Comparison of ENCODE assay signal across 1 cellular context in the genomic region with DNA sequence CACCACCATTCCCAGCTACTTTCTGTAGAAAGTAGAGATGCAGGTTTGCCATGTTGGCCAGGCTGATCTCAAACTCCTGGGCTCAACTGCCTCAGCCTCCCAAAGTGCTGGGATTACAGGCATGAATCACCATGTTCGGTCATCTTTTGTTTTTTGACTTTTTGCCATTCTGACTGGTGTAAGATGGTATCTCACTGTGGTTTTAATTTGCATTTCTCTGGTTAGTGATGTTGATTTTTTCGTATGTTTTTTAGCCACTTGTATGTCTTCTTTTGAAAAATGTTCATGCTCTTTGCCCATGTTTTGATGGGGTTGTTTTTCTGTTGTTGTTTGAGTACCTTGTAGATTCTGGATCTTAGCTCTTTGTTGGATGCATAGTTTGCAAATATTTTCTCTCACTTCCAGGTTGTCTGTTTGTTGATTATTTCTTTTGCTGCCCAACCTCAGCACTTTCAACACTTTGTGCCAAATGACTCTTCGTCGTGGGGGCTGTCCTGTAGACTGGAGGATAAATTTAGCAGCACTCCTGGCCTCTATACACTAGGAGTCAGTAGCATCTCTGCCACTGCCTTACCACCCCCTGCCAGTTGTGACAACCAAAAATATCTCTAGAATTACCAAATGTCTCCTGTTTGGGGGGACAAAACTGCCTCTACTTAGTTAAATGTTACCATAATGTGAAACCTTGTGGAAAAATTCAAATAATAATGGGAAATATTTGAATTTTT.
TF ChIP-seq lines count a peak whose summit lies in the region.

No MANE protein-coding gene starts in this region.

TF ChIP-seq in K562, 482 proteins besides CTCF, POLR2A, EP300 and RAD21 (continued from another document):
- TF ChIP-seq MCM7 (IDR thresholded peaks at IDR 0.05) = 0 out of 4 replicates have a peak, but pooled peaks of 1 of the 2 experiments have one; percentile 5
- TF ChIP-seq, protein P1, sequence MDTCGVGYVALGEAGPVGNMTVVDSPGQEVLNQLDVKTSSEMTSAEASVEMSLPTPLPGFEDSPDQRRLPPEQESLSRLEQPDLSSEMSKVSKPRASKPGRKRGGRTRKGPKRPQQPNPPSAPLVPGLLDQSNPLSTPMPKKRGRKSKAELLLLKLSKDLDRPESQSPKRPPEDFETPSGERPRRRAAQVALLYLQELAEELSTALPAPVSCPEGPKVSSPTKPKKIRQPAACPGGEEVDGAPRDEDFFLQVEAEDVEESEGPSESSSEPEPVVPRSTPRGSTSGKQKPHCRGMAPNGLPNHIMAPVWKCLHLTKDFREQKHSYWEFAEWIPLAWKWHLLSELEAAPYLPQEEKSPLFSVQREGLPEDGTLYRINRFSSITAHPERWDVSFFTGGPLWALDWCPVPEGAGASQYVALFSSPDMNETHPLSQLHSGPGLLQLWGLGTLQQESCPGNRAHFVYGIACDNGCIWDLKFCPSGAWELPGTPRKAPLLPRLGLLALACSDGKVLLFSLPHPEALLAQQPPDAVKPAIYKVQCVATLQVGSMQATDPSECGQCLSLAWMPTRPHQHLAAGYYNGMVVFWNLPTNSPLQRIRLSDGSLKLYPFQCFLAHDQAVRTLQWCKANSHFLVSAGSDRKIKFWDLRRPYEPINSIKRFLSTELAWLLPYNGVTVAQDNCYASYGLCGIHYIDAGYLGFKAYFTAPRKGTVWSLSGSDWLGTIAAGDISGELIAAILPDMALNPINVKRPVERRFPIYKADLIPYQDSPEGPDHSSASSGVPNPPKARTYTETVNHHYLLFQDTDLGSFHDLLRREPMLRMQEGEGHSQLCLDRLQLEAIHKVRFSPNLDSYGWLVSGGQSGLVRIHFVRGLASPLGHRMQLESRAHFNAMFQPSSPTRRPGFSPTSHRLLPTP (IDR thresholded peaks at IDR 0.05; ENCODE audit: borderline replicate concordance, extremely low read depth, insufficient read length) = no peak
- no peak for TF ChIP-seq HEY1 (CRISPR knock-in tag; IDR thresholded peaks at IDR 0.05; ENCODE audit: borderline replicate concordance)
- TF ChIP-seq POLR2AphosphoS2 (IDR thresholded peaks at IDR 0.05; ENCODE audit: low read length) = no peak
- TF ChIP-seq JUND (IDR thresholded peaks at IDR 0.05; ENCODE audit: borderline replicate concordance, low read depth, low read length) = 0 out of 2 replicates have a peak, but pooled peaks have one; percentile 48
- TF ChIP-seq JUND (tag; IDR thresholded peaks at IDR 0.05; ENCODE audit: borderline replicate concordance, low read depth, low read length) = peak; percentile 52; the same call in 1 of the 3 replicates
- no peak for TF ChIP-seq FOXJ3 (CRISPR knock-in tag; IDR thresholded peaks at IDR 0.05)
- no peak for TF ChIP-seq ZFP1 (CRISPR knock-in tag; IDR thresholded peaks at IDR 0.05)
- TF ChIP-seq SMARCA5 (IDR thresholded peaks at IDR 0.05) = peak; percentile 65; the same call in 1 of the 2 replicates
- no peak for TF ChIP-seq SAP30 (IDR thresholded peaks at IDR 0.05; ENCODE audit: borderline replicate concordance, insufficient read depth, low read depth, low read length, poor library complexity, severe bottlenecking)
- 0 out of 2 replicates have a peak, but pooled peaks have one; percentile 11 for TF ChIP-seq CTBP1 (IDR thresholded peaks at IDR 0.05; ENCODE audit: borderline replicate concordance)
- TF ChIP-seq ADNP (tag; IDR thresholded peaks at IDR 0.05) = no peak
- TF ChIP-seq MEF2D (tag; conservative IDR thresholded peaks at IDR 0.05; ENCODE audit: low read depth) = no peak
- no peak for TF ChIP-seq HMG20B (CRISPR knock-in tag; IDR thresholded peaks at IDR 0.05)
- TF ChIP-seq STAT5A (IDR thresholded peaks at IDR 0.05; ENCODE audit: borderline replicate concordance, low read length) = no peak
- no peak for TF ChIP-seq MYNN (IDR thresholded peaks at IDR 0.05)
- no peak for TF ChIP-seq MYNN (CRISPR knock-in tag; IDR thresholded peaks at IDR 0.05)
- no peak for TF ChIP-seq ZNF445 (CRISPR knock-in tag; IDR thresholded peaks at IDR 0.05; ENCODE audit: low read depth)
- no peak for TF ChIP-seq RBM34 (IDR thresholded peaks at IDR 0.05; ENCODE audit: borderline replicate concordance, insufficient read depth, low read length)
- TF ChIP-seq SMARCC2 (IDR thresholded peaks at IDR 0.05; ENCODE audit: low read depth) = 0 out of 2 replicates have a peak, but pooled peaks have one; percentile 28
- TF ChIP-seq, protein P2, sequence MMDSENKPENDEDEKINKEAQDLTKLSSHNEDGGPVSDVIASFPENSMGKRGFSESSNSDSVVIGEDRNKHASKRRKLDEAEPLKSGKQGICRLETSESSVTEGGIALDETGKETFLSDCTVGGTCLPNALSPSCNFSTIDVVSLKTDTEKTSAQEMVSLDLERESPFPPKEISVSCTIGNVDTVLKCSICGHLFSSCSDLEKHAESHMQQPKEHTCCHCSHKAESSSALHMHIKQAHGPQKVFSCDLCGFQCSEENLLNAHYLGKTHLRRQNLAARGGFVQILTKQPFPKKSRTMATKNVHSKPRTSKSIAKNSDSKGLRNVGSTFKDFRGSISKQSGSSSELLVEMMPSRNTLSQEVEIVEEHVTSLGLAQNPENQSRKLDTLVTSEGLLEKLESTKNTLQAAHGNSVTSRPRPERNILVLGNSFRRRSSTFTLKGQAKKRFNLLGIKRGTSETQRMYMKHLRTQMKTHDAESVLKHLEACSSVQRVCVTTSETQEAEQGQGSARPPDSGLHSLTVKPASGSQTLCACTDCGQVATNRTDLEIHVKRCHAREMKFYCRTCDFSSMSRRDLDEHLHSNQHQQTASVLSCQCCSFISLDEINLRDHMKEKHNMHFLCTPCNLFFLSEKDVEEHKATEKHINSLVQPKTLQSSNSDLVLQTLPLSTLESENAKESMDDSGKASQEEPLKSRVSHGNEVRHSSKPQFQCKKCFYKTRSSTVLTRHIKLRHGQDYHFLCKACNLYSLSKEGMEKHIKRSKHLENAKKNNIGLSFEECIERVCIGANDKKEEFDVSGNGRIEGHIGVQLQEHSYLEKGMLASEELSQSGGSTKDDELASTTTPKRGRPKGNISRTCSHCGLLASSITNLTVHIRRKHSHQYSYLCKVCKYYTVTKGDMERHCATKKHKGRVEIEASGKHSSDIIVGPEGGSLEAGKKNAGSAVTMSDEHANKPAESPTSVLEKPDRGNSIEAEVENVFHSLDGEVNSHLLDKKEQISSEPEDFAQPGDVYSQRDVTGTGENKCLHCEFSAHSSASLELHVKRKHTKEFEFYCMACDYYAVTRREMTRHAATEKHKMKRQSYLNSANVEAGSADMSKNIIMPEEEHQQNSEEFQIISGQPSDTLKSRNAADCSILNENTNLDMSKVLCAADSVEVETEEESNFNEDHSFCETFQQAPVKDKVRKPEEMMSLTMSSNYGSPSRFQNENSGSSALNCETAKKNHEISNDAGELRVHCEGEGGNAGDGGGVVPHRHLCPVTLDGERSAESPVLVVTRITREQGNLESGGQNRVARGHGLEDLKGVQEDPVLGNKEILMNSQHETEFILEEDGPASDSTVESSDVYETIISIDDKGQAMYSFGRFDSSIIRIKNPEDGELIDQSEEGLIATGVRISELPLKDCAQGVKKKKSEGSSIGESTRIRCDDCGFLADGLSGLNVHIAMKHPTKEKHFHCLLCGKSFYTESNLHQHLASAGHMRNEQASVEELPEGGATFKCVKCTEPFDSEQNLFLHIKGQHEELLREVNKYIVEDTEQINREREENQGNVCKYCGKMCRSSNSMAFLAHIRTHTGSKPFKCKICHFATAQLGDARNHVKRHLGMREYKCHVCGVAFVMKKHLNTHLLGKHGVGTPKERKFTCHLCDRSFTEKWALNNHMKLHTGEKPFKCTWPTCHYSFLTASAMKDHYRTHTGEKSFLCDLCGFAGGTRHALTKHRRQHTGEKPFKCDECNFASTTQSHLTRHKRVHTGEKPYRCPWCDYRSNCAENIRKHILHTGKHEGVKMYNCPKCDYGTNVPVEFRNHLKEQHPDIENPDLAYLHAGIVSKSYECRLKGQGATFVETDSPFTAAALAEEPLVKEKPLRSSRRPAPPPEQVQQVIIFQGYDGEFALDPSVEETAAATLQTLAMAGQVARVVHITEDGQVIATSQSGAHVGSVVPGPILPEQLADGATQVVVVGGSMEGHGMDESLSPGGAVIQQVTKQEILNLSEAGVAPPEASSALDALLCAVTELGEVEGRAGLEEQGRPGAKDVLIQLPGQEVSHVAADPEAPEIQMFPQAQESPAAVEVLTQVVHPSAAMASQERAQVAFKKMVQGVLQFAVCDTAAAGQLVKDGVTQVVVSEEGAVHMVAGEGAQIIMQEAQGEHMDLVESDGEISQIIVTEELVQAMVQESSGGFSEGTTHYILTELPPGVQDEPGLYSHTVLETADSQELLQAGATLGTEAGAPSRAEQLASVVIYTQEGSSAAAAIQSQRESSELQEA (IDR thresholded peaks at IDR 0.05; ENCODE audit: low read depth) = 0 out of 2 replicates have a peak, but pooled peaks have one; percentile 41
- no peak for TF ChIP-seq CREBBP (IDR thresholded peaks at IDR 0.05; ENCODE audit: low read depth, low read length)
- TF ChIP-seq PPARD (CRISPR knock-in tag; IDR thresholded peaks at IDR 0.05) = no peak
- TF ChIP-seq SMARCE1 (IDR thresholded peaks at IDR 0.05) = peak; percentile 58
- TF ChIP-seq ZBTB26 (CRISPR knock-in tag; IDR thresholded peaks at IDR 0.05) = 0 out of 2 replicates have a peak, but pooled peaks have one; percentile 47
- no peak for TF ChIP-seq SP1 (CRISPR knock-in tag; IDR thresholded peaks at IDR 0.05)
- TF ChIP-seq L3MBTL2 (IDR thresholded peaks at IDR 0.05) = no peak
- 0 out of 4 replicates have a peak, but pooled peaks of 1 of the 2 experiments have one; percentile 38 for TF ChIP-seq FOXK2 (conservative IDR thresholded peaks at IDR 0.05 in 1 of 2, IDR thresholded peaks at IDR 0.05 in 1 of 2; ENCODE audit: low read depth in 2 of 2)
- TF ChIP-seq HNRNPK (IDR thresholded peaks at IDR 0.05; ENCODE audit: low read depth, low read length, poor library complexity, severe bottlenecking) = no peak
- peak; percentile 53; the same call in 1 of the 2 replicates for TF ChIP-seq ARID1B (IDR thresholded peaks at IDR 0.05)
- no peak for TF ChIP-seq ZNF764 (CRISPR knock-in tag; IDR thresholded peaks at IDR 0.05; ENCODE audit: low read depth)
- TF ChIP-seq AFF1 (IDR thresholded peaks at IDR 0.05; ENCODE audit: low read depth in 1 of 2, partially characterized antibody in 2 of 2) = peak in 1 of 2 experiments; percentile 79
- no peak for TF ChIP-seq EHMT2 (IDR thresholded peaks at IDR 0.05)
- TF ChIP-seq ASH1L (IDR thresholded peaks at IDR 0.05; ENCODE audit: borderline replicate concordance, low read depth, partially characterized antibody) = no peak
- TF ChIP-seq SIRT6 (IDR thresholded peaks at IDR 0.05; ENCODE audit: low read depth, low read length) = no peak
